ENCODE assay signal across 9 cellular contexts in genomic region chr7:79453266-79453557, GRCh38. TPM values are rescaled to one million over a fixed set of nuclear protein-coding genes. Genes with fewer than 3 reads are reported as not detected.
DNase-seq lines count a peak whose midpoint lies in the region; ATAC-seq and TF ChIP-seq lines count a peak whose summit lies in the region.
"Had no signal": no experiment of that assay in that cellular context is flagged by ENCODE, and none has a peak within 500 bp of the region (broad histone marks: within the 10 kb centered on the region; RNA-seq: fewer than 3 reads in every experiment).

No MANE protein-coding gene starts in this region.

- CTCF ChIA-PET in AG04450 (lab: Charles Lee): interaction anchor here (0.8 to 0.9 kb wide), 2 partner anchors 155 to 594 kb away, joined by 3 to 4 read pairs; no protein-coding TSS in a partner anchor
- CTCF ChIA-PET in CD8-positive, alpha-beta memory T cell (lab: Charles Lee): no interaction called here

- H2AFZ ChIP-seq in neuron (ENCODE audit: low read depth, low read length): peak overlapping the region; percentile 98

- ATAC-seq in GM21825 (IDR thresholded peaks at IDR 0.05; ENCODE audit: unreplicated experiment): no peak

- H3K4me3 ChIP-seq in AG04450 (ENCODE audit: low read depth, low read length) (peak overlapping the region; percentile 80), Peyer's patch (peak overlapping the region; percentile 38 to 64 (median 54)), esophagus squamous epithelium (peak overlapping the region; percentile 48 to 80 (median 71)), neuron (ENCODE audit: low read length) (peak overlapping the region; percentile 75)
- H3K4me3 ChIP-seq in CD8-positive, alpha-beta memory T cell (ENCODE audit: low read length): no peak overlapping the region

- in situ Hi-C loops in KBM-7 (cut with MboI; ENCODE audit: low pct_unique_long_range_greater_than_20kb, low sequenced_read_pairs): no loop called here

- H3K9me3 Mint-ChIP-seq in CD8-positive, alpha-beta memory T cell: peaks cover 10 to 24% (median 15%) of the 10 kb centered on the region in 5 donors

- DNase-seq in AG04450 (ENCODE audit: low read depth, low spot score): no peak
- DNase-seq in Peyer's patch: no peak
- no peak for DNase-seq in esophagus squamous epithelium (lab: John Stamatoyannopoulos, UW)
- DNase-seq in CD8-positive, alpha-beta memory T cell: no peak
- DNase-seq in KBM-7: no peak
- DNase-seq in stimulated activated CD8-positive, alpha-beta memory T cell treated with anti-CD3 and anti-CD28 coated beads, Interleukin-4, amount 100 ng/mL, for 48 hours: no peak
- DNase-seq: DND-41 had no signal

- TF ChIP-seq POLR2A in Peyer's patch (IDR thresholded peaks at IDR 0.05) (no peak), esophagus squamous epithelium (IDR thresholded peaks at IDR 0.05) (no peak)

- peaks cover 8 to 15% of the 10 kb centered on the region in 2 donors for H3K27me3 Mint-ChIP-seq in CD8-positive, alpha-beta memory T cell

- H3K9me3 ChIP-seq in AG04450 (ENCODE audit: control insufficient read depth, insufficient read depth, low read length): no peaks in the 10 kb centered on the region; the same call in 1 of the 2 replicates
- H3K9me3 ChIP-seq in Peyer's patch: no peaks in the 10 kb centered on the region
- no peaks in the 10 kb centered on the region for H3K9me3 ChIP-seq in esophagus squamous epithelium
- no peaks in the 10 kb centered on the region for H3K9me3 ChIP-seq in neuron (ENCODE audit: low read length)
- no peaks in the 10 kb centered on the region for H3K9me3 ChIP-seq in CD8-positive, alpha-beta memory T cell (ENCODE audit: low read length)

- H3K4me1 ChIP-seq in Peyer's patch: no peaks in the 10 kb centered on the region
- peaks cover 0 to 58% (median 20%) of the 10 kb centered on the region in 3 donors for H3K4me1 ChIP-seq in esophagus squamous epithelium
- peaks cover 5% of the 10 kb centered on the region for H3K4me1 ChIP-seq in neuron (ENCODE audit: insufficient read depth, low read length)
- no peaks in the 10 kb centered on the region for H3K4me1 ChIP-seq in CD8-positive, alpha-beta memory T cell (ENCODE audit: insufficient read depth, low read length)

- H3K27ac ChIP-seq in AG04450 (ENCODE audit: low read depth, low read length): peak overlapping the region; percentile 97
- peak overlapping the region; percentile 66 to 93 (median 80) for H3K27ac ChIP-seq in Peyer's patch
- H3K27ac ChIP-seq in esophagus squamous epithelium: peak overlapping the region; percentile 74 to 94 (median 92)
- no peak overlapping the region for H3K27ac ChIP-seq in CD8-positive, alpha-beta memory T cell (ENCODE audit: low read depth, low read length)

- intact Hi-C loops in esophagus squamous epithelium (cut with DNase I): no loop called here

- TF ChIP-seq CTCF in AG04450 (IDR thresholded peaks at IDR 0.05; ENCODE audit: low read depth, low read length) (no peak), Peyer's patch (IDR thresholded peaks at IDR 0.05) (no peak), esophagus squamous epithelium (IDR thresholded peaks at IDR 0.05) (no peak)

- H3K36me3 ChIP-seq in Peyer's patch (no peaks in the 10 kb centered on the region), esophagus squamous epithelium (no peaks in the 10 kb centered on the region), neuron (ENCODE audit: insufficient read depth, low read length) (peaks cover 12% of the 10 kb centered on the region)
- H3K36me3 ChIP-seq in CD8-positive, alpha-beta memory T cell (ENCODE audit: insufficient read depth, low read length): no peaks in the 10 kb centered on the region

- H3K27me3 ChIP-seq in AG04450 (ENCODE audit: control insufficient read depth, insufficient read depth, low read length) (no peaks in the 10 kb centered on the region), Peyer's patch (no peaks in the 10 kb centered on the region), esophagus squamous epithelium (peaks cover 0 to 27% (median 0%) of the 10 kb centered on the region in 4 donors), neuron (ENCODE audit: insufficient read depth, low read length) (no peaks in the 10 kb centered on the region)
- no peaks in the 10 kb centered on the region for H3K27me3 ChIP-seq in CD8-positive, alpha-beta memory T cell (ENCODE audit: insufficient read depth, low read length, poor library complexity, severe bottlenecking)

- H3K36me3 Mint-ChIP-seq in CD8-positive, alpha-beta memory T cell: no peaks in the 10 kb centered on the region

- WGBS in esophagus squamous epithelium, 2 donors: 0% methylated on average over 1 of the region's 6 CpGs; no CpG with 5 or more reads in 1 of the 2 donors

- no peak overlapping the region for H3K27ac Mint-ChIP-seq in CD8-positive, alpha-beta memory T cell

- H3K4me1 Mint-ChIP-seq in CD8-positive, alpha-beta memory T cell: no peaks in the 10 kb centered on the region

- POLR2A ChIA-PET in AG04450 (lab: Yijun Ruan, JAX): interaction anchor here (0.5 to 1.5 kb wide), 9 partner anchors 29 to 634 kb away, joined by 3 to 9 read pairs (median 3); no protein-coding TSS in a partner anchor
- POLR2A ChIA-PET in CD8-positive, alpha-beta memory T cell (lab: Charles Lee): no interaction called here

- H3K4me3 Mint-ChIP-seq in CD8-positive, alpha-beta memory T cell: peak overlapping the region in 1 of 7 donors; percentile 3

RNA-seq across cellular contexts. Expression of gene MAGI2, which starts 0.3 kb away (rescaled TPM):
- polyA plus RNA-seq in AG04450 (2011; rRNA removed): 2.3 and 3.1 TPM in 2 replicates
- polyA minus RNA-seq in AG04450 (2011; rRNA and poly(A)+ RNA removed): 25.8 and 34.4 TPM in 2 replicates
- total RNA-seq in Peyer's patch: 10 to 100 TPM in 1 of 4 donors, 1 to 10 TPM in 3; 1.6 to 12.4 (median 2.8) TPM
- 1 to 10 TPM in 1 of 4 donors, under 1 TPM in 3; 0.23 to 5.5 (median 0.45) TPM for total RNA-seq in esophagus squamous epithelium
- under 1 TPM; 0.26 to 0.33 TPM for total RNA-seq in CD8-positive, alpha-beta memory T cell
- not detected for polyA plus RNA-seq in CD8-positive, alpha-beta memory T cell
